Comparison of ENCODE assay signal across 9 cellular contexts in genomic region chr14:26917086-26917485, GRCh38.
A peak's percentile ranks its signal among the peaks of the same experiment; 100 is the strongest.
DNase-seq lines count a peak whose midpoint lies in the region; ATAC-seq and TF ChIP-seq lines count a peak whose summit lies in the region.
"Had no signal": no experiment of that assay in that cellular context is flagged by ENCODE, and none has a peak within 500 bp of the region (broad histone marks: within the 10 kb centered on the region; RNA-seq: fewer than 3 reads in every experiment).

No MANE protein-coding gene starts in this region.

- H3K36me3 ChIP-seq in stomach, result no peaks in the 10 kb centered on the region

- intact Hi-C loops in Right ventricle myocardium superior (cut with DNase I), result no loop called here
- intact Hi-C loops in stomach (cut with DNase I; ENCODE audit: low total_unique reads), result no loop called here

- ATAC-seq in Right ventricle myocardium superior (ENCODE audit: poor library complexity) (peak; percentile 94), GM18511 (IDR thresholded peaks at IDR 0.05; ENCODE audit: unreplicated experiment) (no peak), GM19395 (IDR thresholded peaks at IDR 0.05; ENCODE audit: unreplicated experiment) (no peak)

- H3K27me3 ChIP-seq in stomach, result no peaks in the 10 kb centered on the region

- no peaks in the 10 kb centered on the region for H3K9me3 ChIP-seq in stomach

- peak in 4 of 7 experiments; percentile 19 to 33 (median 26) for TF ChIP-seq CTCF in stomach (IDR thresholded peaks at IDR 0.05)

- TF ChIP-seq POLR2A in stomach (IDR thresholded peaks at IDR 0.05), result no peak

- H3K4me3 ChIP-seq in stomach, result no peak overlapping the region
- H3K4me3 ChIP-seq: skin epidermis had no signal

- no peaks in the 10 kb centered on the region for H3K4me1 ChIP-seq in stomach

- DNase-seq in HCEC 1CT, result peak; percentile 62
- peak; percentile 1 for DNase-seq in RPMI7951 (ENCODE audit: low read depth)
- DNase-seq in Right ventricle myocardium superior, result no peak
- DNase-seq in stomach, result no peak
- DNase-seq in NCI-H345 (lab: John Stamatoyannopoulos, UW), result no peak
- DNase-seq: NK-92 treated with Interleukin-12 subunit alpha and Interleukin-12 subunit beta, amount 100 ng/mL, for 24 hours had no signal

- 0 to 20% (median 9%) methylated on average over 1 of the region's 1 CpG for WGBS in stomach, 5 donors

- no peak overlapping the region for H3K27ac ChIP-seq in stomach

- TF ChIP-seq EP300 in stomach (IDR thresholded peaks at IDR 0.05), result no peak

Comparison
In these comparisons a context has a peak if more than half of its experiments do, and no peak if none do; other contexts are left out.
1. DNase-seq: peak in HCEC 1CT (single experiment) and RPMI7951 (single experiment); none in Right ventricle myocardium superior (single experiment), stomach (single experiment) and NCI-H345 (single experiment).